9 cellular contexts compared by ENCODE assay signal in the genomic region with DNA sequence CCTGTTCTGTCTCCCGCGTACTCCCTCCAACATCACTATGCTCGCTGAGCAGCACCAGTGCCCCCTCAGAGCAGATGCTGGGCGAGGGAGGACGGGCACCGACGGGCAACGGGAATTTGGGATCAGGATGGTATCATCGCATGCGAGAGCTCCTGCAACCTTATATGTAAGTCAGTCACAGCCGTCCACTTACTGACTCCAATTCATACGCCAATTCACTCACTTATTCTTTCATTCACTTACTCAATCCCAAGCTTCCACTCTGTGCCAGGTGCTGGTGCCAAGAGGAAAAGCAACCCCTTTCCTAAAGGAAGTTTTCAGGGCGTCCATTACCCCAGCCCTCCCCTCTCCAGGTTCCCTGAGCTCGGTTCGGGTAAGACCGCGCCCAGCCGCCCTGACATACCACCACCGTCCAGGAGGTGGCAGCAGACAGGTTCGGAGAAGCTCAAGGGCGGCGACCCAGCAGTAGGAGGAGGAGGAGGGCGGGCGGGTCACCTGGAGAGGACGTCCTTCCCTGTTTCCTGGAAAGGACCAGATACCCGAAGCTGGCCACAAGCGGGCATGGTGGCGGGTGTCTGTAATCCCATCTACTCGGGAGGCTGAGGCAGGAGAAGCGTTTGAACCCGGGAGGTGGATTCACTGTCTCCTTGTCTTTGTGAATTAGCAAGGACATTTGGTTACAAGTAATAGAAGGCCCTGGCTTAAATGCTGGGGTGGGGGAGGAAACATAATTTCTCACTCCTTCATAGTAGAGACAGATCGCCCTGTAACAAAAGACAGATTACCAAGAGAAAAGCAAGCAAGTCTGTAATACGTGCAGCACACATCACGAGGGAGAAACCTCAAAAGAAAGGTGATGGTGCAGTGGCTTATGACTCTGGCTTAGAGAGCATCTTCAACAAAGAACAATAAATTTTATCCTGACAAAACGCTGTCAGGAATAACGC. TPM values are rescaled to one million over a fixed set of nuclear protein-coding genes. Genes with fewer than 3 reads are reported as not detected.
DNase-seq lines count a peak whose midpoint lies in the region; ATAC-seq, FAIRE-seq and TF ChIP-seq lines count a peak whose summit lies in the region.
"Had no signal": no experiment of that assay in that cellular context is flagged by ENCODE, and none has a peak within 500 bp of the region (broad histone marks: within the 10 kb centered on the region; RNA-seq: fewer than 3 reads in every experiment).

No MANE protein-coding gene starts in this region.

- peak overlapping the region in 1 of 8 donors; percentile 54 for H3K4me3 ChIP-seq in spleen

- no peaks in the 10 kb centered on the region for H3K36me3 ChIP-seq in spleen

- peaks cover 0 to 21% (median 13%) of the 10 kb centered on the region in 6 donors for H3K4me1 ChIP-seq in spleen

- no peak for FAIRE-seq in D721Med (lab: Jason Lieb, UNC)
- FAIRE-seq: endometrium had no signal

- peak; percentile 83 for TF ChIP-seq CTCF in D721Med (IDR thresholded peaks at IDR 0.05; ENCODE audit: insufficient read depth, missing control alignments)
- TF ChIP-seq CTCF in spleen (IDR thresholded peaks at IDR 0.05 in 8 of 11, conservative IDR thresholded peaks at IDR 0.05 in 3 of 11), result peak; percentile 84 to 95 (median 91)

- ATAC-seq in HG03039 (IDR thresholded peaks at IDR 0.05; ENCODE audit: unreplicated experiment) (peak; percentile 62), HG03520 (IDR thresholded peaks at IDR 0.05; ENCODE audit: unreplicated experiment) (no peak)

- WGBS in spleen, 5 donors, result 9 to 15% (median 14%) methylated on average over 36 of the region's 36 CpGs

- TF ChIP-seq POLR2A in spleen (IDR thresholded peaks at IDR 0.05), result no peak

- intact Hi-C loops in spleen (cut with DNase I; ENCODE audit: low total_unique reads), result no loop called here

- H3K27me3 ChIP-seq in spleen (replicated peaks in 1 of 7), result peaks cover 0 to 55% (median 19%) of the 10 kb centered on the region in 7 donors

- DNase-seq in D721Med (ENCODE audit: insufficient read length, low spot score) (peak; percentile 55), NCI-H345 (lab: John Stamatoyannopoulos, UW) (peak; percentile 87), inferior parietal cortex (ENCODE audit: extremely low spot score) (peak; percentile 67), spleen (peak; percentile 96)
- DNase-seq in activated CD4-positive, CD25-positive, alpha-beta regulatory T cell treated with anti-CD3 and anti-CD28 coated beads, Interleukin-2, amount 50 U/mL, for 16 hours (ENCODE audit: low read depth, low spot score), result peak; percentile 72
- peak; percentile 63 for DNase-seq in central memory CD4-positive, alpha-beta T cell

- H3K27ac ChIP-seq in spleen, result no peak overlapping the region

- H3K9me3 ChIP-seq in spleen, result no peaks in the 10 kb centered on the region

RNA-seq across cellular contexts. Expression of a gene that starts 7.6 kb away (rescaled TPM):
- not detected for total RNA-seq in spleen
- not detected for polyA plus RNA-seq in spleen

RNA-seq across cellular contexts. Expression of a gene that starts 36.6 kb away (rescaled TPM):
- 1 to 10 TPM; 3.3 to 8.9 (median 3.9) TPM for total RNA-seq in spleen
- 1 to 10 TPM; 1.7 to 3.3 (median 3.1) TPM for polyA plus RNA-seq in spleen

RNA-seq across cellular contexts. Expression of a gene that starts 38.6 kb away (rescaled TPM):
- total RNA-seq in spleen, result not detected
- under 1 TPM; 0.02 to 0.06 (median 0.06) TPM for polyA plus RNA-seq in spleen
